ENCODE assay signal across 12 cellular contexts in genomic region chr7:6453737-6454136, GRCh38. TPM values are rescaled to one million over a fixed set of nuclear protein-coding genes. Genes with fewer than 3 reads are reported as not detected.
DNase-seq lines count a peak whose midpoint lies in the region; ATAC-seq and TF ChIP-seq lines count a peak whose summit lies in the region.
"Had no signal": no experiment of that assay in that cellular context is flagged by ENCODE, and none has a peak within 500 bp of the region (broad histone marks: within the 10 kb centered on the region; RNA-seq: fewer than 3 reads in every experiment).

No MANE protein-coding gene starts in this region.

- H3K4me3 ChIP-seq in PC-3 (ENCODE audit: low read length) (no peak overlapping the region), osteoblast (ENCODE audit: insufficient read depth, low read length) (no peak overlapping the region)

- no peaks in the 10 kb centered on the region for H3K27me3 ChIP-seq in PC-3 (ENCODE audit: low read length)
- H3K27me3 ChIP-seq in osteoblast (ENCODE audit: insufficient read depth, low read length), result no peaks in the 10 kb centered on the region

- no peaks in the 10 kb centered on the region for H3K36me3 Mint-ChIP-seq in activated T-helper 2 cell treated with anti-CD3 and anti-CD28 coated beads, Interferon-gamma antibody, Interleukin-2, Interleukin-4, amounts not matched to agents 10 μg/mL and 5 μg/mL and 100 μg/mL, durations not matched to agents 14 hours and 24 hours and 36 hours (ENCODE audit: low read depth)
- H3K36me3 Mint-ChIP-seq in activated CD4-positive, alpha-beta T cell treated with anti-CD3 and anti-CD28 coated beads for 36 hours (ENCODE audit: low read depth), result no peaks in the 10 kb centered on the region
- H3K36me3 Mint-ChIP-seq: activated CD8-positive, alpha-beta memory T cell treated with anti-CD3 and anti-CD28 coated beads, Interleukin-2, amount 10 ng/mL, durations not matched to agents 7 days and 5 days; natural killer cell had no signal

- H3F3A ChIP-seq in PC-3 (ENCODE audit: low read length, unreplicated experiment), result no peaks in the 10 kb centered on the region

- H3K4me1 ChIP-seq in PC-3 (ENCODE audit: insufficient read depth, low read length) (peaks cover 14% of the 10 kb centered on the region), osteoblast (ENCODE audit: insufficient read depth, low read length) (peaks cover 17% of the 10 kb centered on the region)

- no peaks in the 10 kb centered on the region for H3K79me2 ChIP-seq in PC-3 (ENCODE audit: low read length)
- H3K79me2 ChIP-seq in osteoblast (ENCODE audit: insufficient read depth, low read length), result no peaks in the 10 kb centered on the region

- H4K20me1 ChIP-seq in PC-3 (ENCODE audit: low read length), result no peaks in the 10 kb centered on the region
- no peaks in the 10 kb centered on the region for H4K20me1 ChIP-seq in osteoblast (ENCODE audit: insufficient read depth, low read length)

- POLR2A ChIA-PET in PC-3 (lab: Charles Lee; ENCODE audit: unreplicated experiment), result no interaction called here
- POLR2A ChIA-PET in activated CD4-positive, alpha-beta T cell treated with anti-CD3 and anti-CD28 coated beads for 36 hours (lab: Charles Lee), result no interaction called here

- no peaks in the 10 kb centered on the region for H3K36me3 ChIP-seq in PC-3 (ENCODE audit: low read depth, low read length)
- H3K36me3 ChIP-seq in osteoblast (ENCODE audit: insufficient read depth, low read length), result no peaks in the 10 kb centered on the region

- H3K27me3 Mint-ChIP-seq in activated T-helper 2 cell treated with anti-CD3 and anti-CD28 coated beads, Interferon-gamma antibody, Interleukin-2, Interleukin-4, amounts not matched to agents 10 μg/mL and 5 μg/mL and 100 μg/mL, durations not matched to agents 14 hours and 24 hours and 36 hours (ENCODE audit: low read depth), result no peaks in the 10 kb centered on the region
- H3K27me3 Mint-ChIP-seq in activated CD4-positive, alpha-beta T cell treated with anti-CD3 and anti-CD28 coated beads for 36 hours, result no peaks in the 10 kb centered on the region
- H3K27me3 Mint-ChIP-seq: activated CD8-positive, alpha-beta memory T cell treated with anti-CD3 and anti-CD28 coated beads, Interleukin-2, amount 10 ng/mL, durations not matched to agents 7 days and 5 days had no signal

- CTCF ChIA-PET in PC-3 (lab: Charles Lee), result interaction anchor here (0.6 kb wide), 1 partner anchor 817 kb away, joined by 3 read pairs; no protein-coding TSS in a partner anchor
- CTCF ChIA-PET in activated CD4-positive, alpha-beta T cell treated with anti-CD3 and anti-CD28 coated beads for 36 hours (lab: Charles Lee), result interaction anchor here (0.6 to 1.1 kb wide), 2 partner anchors 9 to 297 kb away, joined by 3 read pairs; no protein-coding TSS in a partner anchor

- no peaks in the 10 kb centered on the region for H3K9me3 Mint-ChIP-seq in activated T-helper 2 cell treated with anti-CD3 and anti-CD28 coated beads, Interferon-gamma antibody, Interleukin-2, Interleukin-4, amounts not matched to agents 10 μg/mL and 5 μg/mL and 100 μg/mL, durations not matched to agents 14 hours and 24 hours and 36 hours
- H3K9me3 Mint-ChIP-seq in activated CD4-positive, alpha-beta T cell treated with anti-CD3 and anti-CD28 coated beads for 36 hours (ENCODE audit: low read depth), result no peaks in the 10 kb centered on the region
- H3K9me3 Mint-ChIP-seq: natural killer cell had no signal

- intact Hi-C loops in PC-3 (cut with micrococcal nuclease), result no loop called here
- intact Hi-C loops in activated T-helper 2 cell treated with anti-CD3 and anti-CD28 coated beads, Interferon-gamma antibody, Interleukin-2, Interleukin-4, amounts not matched to agents 10 μg/mL and 5 μg/mL and 100 μg/mL, durations not matched to agents 14 hours and 24 hours and 36 hours (cut with micrococcal nuclease), result no loop called here
- intact Hi-C loops in activated CD4-positive, alpha-beta T cell treated with anti-CD3 and anti-CD28 coated beads for 36 hours (cut with DNase I, micrococcal nuclease), result no loop called here

- TF ChIP-seq CTCF in PC-3 (conservative IDR thresholded peaks at IDR 0.05; ENCODE audit: low read depth, low read length) (peak; percentile 19; the same call in 1 of the 2 replicates), osteoblast (IDR thresholded peaks at IDR 0.05; ENCODE audit: extremely low read depth, low read depth, low read length) (no peak)

- H3K9ac ChIP-seq in PC-3 (ENCODE audit: low read length), result no peak overlapping the region

- H3K9me3 ChIP-seq in PC-3 (ENCODE audit: low read length) (no peaks in the 10 kb centered on the region), osteoblast (ENCODE audit: low read depth, low read length) (no peaks in the 10 kb centered on the region)

- no peak overlapping the region for H3K4me3 Mint-ChIP-seq in activated T-helper 2 cell treated with anti-CD3 and anti-CD28 coated beads, Interferon-gamma antibody, Interleukin-2, Interleukin-4, amounts not matched to agents 10 μg/mL and 5 μg/mL and 100 μg/mL, durations not matched to agents 14 hours and 24 hours and 36 hours (ENCODE audit: low read depth)
- H3K4me3 Mint-ChIP-seq in activated CD4-positive, alpha-beta T cell treated with anti-CD3 and anti-CD28 coated beads for 36 hours, result no peak overlapping the region
- H3K4me3 Mint-ChIP-seq: activated CD8-positive, alpha-beta memory T cell treated with anti-CD3 and anti-CD28 coated beads, Interleukin-2, amount 10 ng/mL, durations not matched to agents 7 days and 5 days; natural killer cell had no signal

- H3K4me2 ChIP-seq in PC-3 (ENCODE audit: low read length) (0 out of 2 replicates have a peak overlapping the region, but pooled peaks have one; percentile 26), osteoblast (ENCODE audit: insufficient read depth, low read length) (peak overlapping the region; percentile 24)

- BruUV-seq in PC-3 (replicated peaks; lab: Mats Ljungman, UMichigan), result no TSS peak

- DNase-seq in ELR (ENCODE audit: low read depth), result peak; percentile 99
- DNase-seq in PC-3, result peak; percentile 92
- DNase-seq in epithelial cell of prostate (ENCODE audit: low read depth, low spot score), result peak; percentile 94
- peak; percentile 92 for DNase-seq in osteoblast (ENCODE audit: insufficient read length, low spot score, missing footprints)
- DNase-seq in activated T-helper 2 cell treated with anti-CD3 and anti-CD28 coated beads, Interferon-gamma antibody, Interleukin-2, Interleukin-4, amounts not matched to agents 10 μg/mL and 5 μg/mL and 100 μg/mL, durations not matched to agents 14 hours and 24 hours and 36 hours (ENCODE audit: low spot score), result no peak
- no peak for DNase-seq in hippocampal formation (lab: John Stamatoyannopoulos, UW)
- no peak for DNase-seq in activated CD4-positive, alpha-beta T cell treated with anti-CD3 and anti-CD28 coated beads, Interleukin-2, amount 50 U/mL, for 1 hour
- DNase-seq in activated CD4-positive, alpha-beta T cell treated with anti-CD3 and anti-CD28 coated beads for 36 hours, result no peak
- DNase-seq: activated CD8-positive, alpha-beta memory T cell treated with anti-CD3 and anti-CD28 coated beads, Interleukin-2, amount 10 ng/mL, durations not matched to agents 7 days and 5 days; anterior cingulate cortex; natural killer cell; NCI-H2081 treated with DMSO at 0.1 percent for 48 hours had no signal

- peak overlapping the region; percentile 26; the same call in 1 of the 2 replicates for H2AFZ ChIP-seq in PC-3 (ENCODE audit: low read length)
- H2AFZ ChIP-seq in osteoblast (ENCODE audit: low read length), result peak overlapping the region; percentile 6

- H3K27ac ChIP-seq in PC-3 (ENCODE audit: low read length) (peak overlapping the region; percentile 43), epithelial cell of prostate (peak overlapping the region; percentile 70), osteoblast (ENCODE audit: low read depth, low read length) (peak overlapping the region; percentile 65)

- H3K9me2 ChIP-seq in PC-3 (replicated peaks; ENCODE audit: low read length), result no peaks in the 10 kb centered on the region

- peaks cover 3% of the 10 kb centered on the region for H3K4me1 Mint-ChIP-seq in activated T-helper 2 cell treated with anti-CD3 and anti-CD28 coated beads, Interferon-gamma antibody, Interleukin-2, Interleukin-4, amounts not matched to agents 10 μg/mL and 5 μg/mL and 100 μg/mL, durations not matched to agents 14 hours and 24 hours and 36 hours (ENCODE audit: low read depth)
- peaks cover 5% of the 10 kb centered on the region for H3K4me1 Mint-ChIP-seq in activated CD4-positive, alpha-beta T cell treated with anti-CD3 and anti-CD28 coated beads for 36 hours

- peak; percentile 91 for ATAC-seq in PC-3
- no peak for ATAC-seq in activated CD4-positive, alpha-beta T cell treated with anti-CD3 and anti-CD28 coated beads for 36 hours
- ATAC-seq: activated CD8-positive, alpha-beta memory T cell treated with anti-CD3 and anti-CD28 coated beads, Interleukin-2, amount 10 ng/mL, durations not matched to agents 7 days and 5 days; natural killer cell had no signal

- no peak overlapping the region for H3K27ac Mint-ChIP-seq in activated T-helper 2 cell treated with anti-CD3 and anti-CD28 coated beads, Interferon-gamma antibody, Interleukin-2, Interleukin-4, amounts not matched to agents 10 μg/mL and 5 μg/mL and 100 μg/mL, durations not matched to agents 14 hours and 24 hours and 36 hours
- no peak overlapping the region for H3K27ac Mint-ChIP-seq in activated CD4-positive, alpha-beta T cell treated with anti-CD3 and anti-CD28 coated beads for 36 hours
- H3K27ac Mint-ChIP-seq: activated CD8-positive, alpha-beta memory T cell treated with anti-CD3 and anti-CD28 coated beads, Interleukin-2, amount 10 ng/mL, durations not matched to agents 7 days and 5 days; natural killer cell had no signal

RNA-seq across cellular contexts. Expression of gene DAGLB, which starts 6.0 kb away (rescaled TPM):
- total RNA-seq in PC-3 (2014; rRNA removed) (23.4 and 34.5 TPM in 2 replicates), osteoblast (17.1 and 17.4 TPM in 2 replicates)
- 21.8 and 22.3 TPM in 2 replicates for total RNA-seq in activated T-helper 2 cell treated with anti-CD3 and anti-CD28 coated beads, Interferon-gamma antibody, Interleukin-2, Interleukin-4, amounts not matched to agents 10 μg/mL and 5 μg/mL and 100 μg/mL, durations not matched to agents 14 hours and 24 hours and 36 hours
- 10 to 100 TPM in 1 of 2 experiments, 1 to 10 TPM in 1; 9.8 to 15.2 TPM for total RNA-seq in activated CD4-positive, alpha-beta T cell treated with anti-CD3 and anti-CD28 coated beads for 36 hours

RNA-seq across cellular contexts. Expression of gene KDELR2, which starts 30.2 kb away (rescaled TPM):
- total RNA-seq in PC-3 (2014; rRNA removed) (107 and 109 TPM in 2 replicates), osteoblast (218 and 245 TPM in 2 replicates)
- 68.7 and 78.3 TPM in 2 replicates for total RNA-seq in activated T-helper 2 cell treated with anti-CD3 and anti-CD28 coated beads, Interferon-gamma antibody, Interleukin-2, Interleukin-4, amounts not matched to agents 10 μg/mL and 5 μg/mL and 100 μg/mL, durations not matched to agents 14 hours and 24 hours and 36 hours
- 10 to 100 TPM; 67.2 to 78.7 TPM for total RNA-seq in activated CD4-positive, alpha-beta T cell treated with anti-CD3 and anti-CD28 coated beads for 36 hours

Comparison
In these comparisons a context has a peak if more than half of its experiments do, and no peak if none do; other contexts are left out.
1. DNase-seq: peak in ELR (single experiment), PC-3 (single experiment), epithelial cell of prostate (single experiment) and osteoblast (single experiment); none in activated T-helper 2 cell treated with anti-CD3 and anti-CD28 coated beads, Interferon-gamma antibody, Interleukin-2, Interleukin-4, amounts not matched to agents 10 μg/mL and 5 μg/mL and 100 μg/mL, durations not matched to agents 14 hours and 24 hours and 36 hours (single experiment), hippocampal formation (0 of 2), activated CD4-positive, alpha-beta T cell treated with anti-CD3 and anti-CD28 coated beads, Interleukin-2, amount 50 U/mL, for 1 hour (single experiment) and activated CD4-positive, alpha-beta T cell treated with anti-CD3 and anti-CD28 coated beads for 36 hours (single experiment).
2. Peak in every context shown above with its lines, with median percentiles within 50 percentile points of each other: H3K27ac ChIP-seq.